Comparison of ENCODE assay signal across 16 cellular contexts in the genomic region with DNA sequence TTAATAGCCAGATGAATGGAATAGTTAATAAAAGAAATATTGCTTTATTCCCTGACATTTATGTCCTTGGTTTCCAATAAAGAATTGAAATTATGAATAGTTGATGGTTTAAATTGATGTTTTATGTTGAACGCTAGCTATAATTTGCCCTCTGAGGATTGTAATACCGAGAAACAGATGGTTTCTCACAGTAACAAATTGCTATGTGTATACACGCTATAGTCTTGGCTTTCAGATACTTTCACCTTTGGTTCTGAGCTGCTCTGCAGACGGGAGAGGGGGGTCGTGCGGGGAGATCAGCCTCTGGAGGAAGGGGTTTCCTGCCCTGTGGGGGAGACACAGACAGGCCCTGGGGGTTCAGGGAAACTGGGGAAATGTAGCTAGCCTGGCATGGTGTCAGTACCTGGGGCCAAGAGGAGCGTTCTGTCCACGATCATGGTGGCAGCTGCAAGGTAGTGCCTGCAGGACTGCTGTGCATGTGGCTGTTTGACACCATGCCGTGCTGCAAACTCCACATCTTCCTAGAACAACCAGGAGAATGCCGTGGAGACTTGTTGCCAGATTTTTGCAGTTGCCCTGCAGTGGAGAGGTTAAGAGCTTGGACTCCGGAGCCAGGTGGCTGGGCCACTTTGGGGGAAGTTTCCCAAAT.
A peak's percentile ranks its signal among the peaks of the same experiment; 100 is the strongest.
DNase-seq lines count a peak whose midpoint lies in the region; ATAC-seq and TF ChIP-seq lines count a peak whose summit lies in the region.
"Had no signal": no experiment of that assay in that cellular context is flagged by ENCODE, and none has a peak within 500 bp of the region (broad histone marks: within the 10 kb centered on the region; RNA-seq: fewer than 3 reads in every experiment).

No MANE protein-coding gene starts in this region.

- H4K91ac ChIP-seq in trophoblast cell (ENCODE audit: low read depth, low read length) = no peak overlapping the region

- TF ChIP-seq CTCF in GM12864 (IDR thresholded peaks at IDR 0.05; ENCODE audit: low read depth, low read length, missing control alignments) (no peak), WTC11 (IDR thresholded peaks at IDR 0.05) (no peak)

- peak overlapping the region; percentile 81 for H3K27ac Mint-ChIP-seq in WTC11

- H3K79me2 ChIP-seq in trophoblast cell (ENCODE audit: control insufficient read depth, insufficient read depth, low read length, poor library complexity) = peaks cover 4% of the 10 kb centered on the region

- H3K9ac ChIP-seq in HUES48 (ENCODE audit: low read depth, low read length) (no peak overlapping the region), trophoblast cell (ENCODE audit: low read length) (no peak overlapping the region)

- no peak overlapping the region for H3K4me2 ChIP-seq in trophoblast cell (ENCODE audit: low read length)

- 0 out of 2 replicates have a peak, but pooled peaks cover 7% of the 10 kb centered on the region for H3K9me3 ChIP-seq in HUES48 (ENCODE audit: control insufficient read depth, insufficient read depth, low read length)
- peaks cover 5% of the 10 kb centered on the region for H3K9me3 ChIP-seq in trophoblast cell (ENCODE audit: insufficient read depth, low read depth, low read length)
- H3K9me3 ChIP-seq: gastroesophageal sphincter, SJCRH30, spleen, stomach had no signal

- DNase-seq in GM12864 (ENCODE audit: low read depth) (no peak), WTC11 (ENCODE audit: low spot score) (no peak), trophoblast cell (no peak), HK-2 (ENCODE audit: unreplicated experiment) (no peak), HUDEP-2 (lab: John Stamatoyannopoulos, UW; ENCODE audit: unreplicated experiment in 76 of 76) (no peak)
- no peak for DNase-seq in stimulated activated CD4-positive, alpha-beta T cell treated with anti-CD3 and anti-CD28 coated beads, Interleukin-2, amount 100 ng/mL, for 48 hours
- DNase-seq: activated CD4-positive, alpha-beta T cell treated with anti-CD3 and anti-CD28 coated beads, Interleukin-2, amount 50 U/mL, for 1 hour; activated T-cell treated with anti-CD3 and anti-CD28 coated beads, Interleukin-2, amount 50 U/mL, for 1 hour; BE2C; MV-4-11; NCI-H226; SJCRH30; spleen; stomach had no signal

- peaks cover 10% of the 10 kb centered on the region for H3K9me3 Mint-ChIP-seq in WTC11

- H3K36me3 ChIP-seq in HUES48 (ENCODE audit: control insufficient read depth, insufficient read depth, low read length) = no peaks in the 10 kb centered on the region; the same call in 1 of the 2 replicates
- H3K36me3 ChIP-seq in trophoblast cell (ENCODE audit: control insufficient read depth in 1 of 2, insufficient read depth in 2 of 2, low read length in 2 of 2) = no peaks in the 10 kb centered on the region
- H3K36me3 ChIP-seq: BE2C, SJCRH30 had no signal

- H3K79me1 ChIP-seq in trophoblast cell (ENCODE audit: low read length) = peaks cover 9% of the 10 kb centered on the region

- H2BK120ac ChIP-seq in trophoblast cell (ENCODE audit: insufficient read depth, low read length, poor library complexity) = no peak overlapping the region

- no peak overlapping the region for H4K12ac ChIP-seq in trophoblast cell (ENCODE audit: low read depth, low read length)

- POLR2A ChIA-PET in WTC11 (lab: Charles Lee) = interaction anchor here (0.5 to 1.4 kb wide), 3 partner anchors 11 to 45 kb away, joined by 3 to 4 read pairs (median 3); no protein-coding TSS in a partner anchor

- peaks cover 50% of the 10 kb centered on the region for H3K4me1 Mint-ChIP-seq in WTC11

- H3K18ac ChIP-seq in trophoblast cell (ENCODE audit: low read length) = peak overlapping the region; percentile 61

- H3K4me3 ChIP-seq in GM12864 (ENCODE audit: low read depth, low read length) (peak overlapping the region; percentile 38), HUES48 (ENCODE audit: low read depth, low read length) (no peak overlapping the region), trophoblast cell (ENCODE audit: low read depth, low read length) (no peak overlapping the region)
- H3K4me3 ChIP-seq: gastroesophageal sphincter, SJCRH30, spleen, stomach had no signal

- H3K36me3 Mint-ChIP-seq in WTC11 = peaks cover 13% of the 10 kb centered on the region

- no peak overlapping the region for H3K4ac ChIP-seq in trophoblast cell (ENCODE audit: low read depth, low read length)

- H3K27me3 ChIP-seq in HUES48 (ENCODE audit: control insufficient read depth, insufficient read depth, low read length) (no peaks in the 10 kb centered on the region), trophoblast cell (ENCODE audit: insufficient read depth, low read length) (no peaks in the 10 kb centered on the region)
- H3K27me3 ChIP-seq: BE2C, gastroesophageal sphincter, SJCRH30, spleen, stomach had no signal

- no peak overlapping the region for H2AK5ac ChIP-seq in trophoblast cell (ENCODE audit: low read length)

- ATAC-seq in WTC11 = peak; percentile 50
- ATAC-seq: gastroesophageal sphincter had no signal

- H2BK5ac ChIP-seq in trophoblast cell (ENCODE audit: low read depth, low read length, poor library complexity) = no peak overlapping the region

- no peak overlapping the region for H2BK12ac ChIP-seq in trophoblast cell (ENCODE audit: low read length)

- no peaks in the 10 kb centered on the region for H3K27me3 Mint-ChIP-seq in WTC11 (ENCODE audit: low read depth)

- no CpG with 5 or more reads among the region's 11 CpGs for WGBS in trophoblast cell (ENCODE audit: extremely low coverage, insufficient coverage, insufficient read length)

- H3K4me1 ChIP-seq in HUES48 (ENCODE audit: control insufficient read depth, insufficient read depth, low read length) (peaks cover 23% of the 10 kb centered on the region), trophoblast cell (ENCODE audit: control insufficient read depth in 1 of 2, insufficient read depth in 2 of 2, low read length in 2 of 2) (peaks cover 20 to 26% of the 10 kb centered on the region in 2 experiments)
- H3K4me1 ChIP-seq: SJCRH30 had no signal

- no peak overlapping the region for H4K8ac ChIP-seq in trophoblast cell (ENCODE audit: low read depth, low read length)

- H2AFZ ChIP-seq in trophoblast cell (ENCODE audit: insufficient read depth, low read length, poor library complexity) = no peak overlapping the region

- CTCF ChIA-PET in WTC11 (lab: Charles Lee) = interaction anchor here (0.6 to 1.5 kb wide), 4 partner anchors 44 to 162 kb away, joined by 3 to 4 read pairs (median 4); no protein-coding TSS in a partner anchor

- peak overlapping the region; percentile 20; the same call in 1 of the 2 replicates for H3K4me3 Mint-ChIP-seq in WTC11

- no peak overlapping the region for H3K14ac ChIP-seq in trophoblast cell (ENCODE audit: low read length)

- peak overlapping the region; percentile 38 for H3K27ac ChIP-seq in HUES48 (ENCODE audit: low read depth, low read length)
- no peak overlapping the region for H3K27ac ChIP-seq in trophoblast cell (ENCODE audit: low read depth, low read length)
- H3K27ac ChIP-seq: SJCRH30, spleen had no signal

- no peak overlapping the region for H3K23ac ChIP-seq in trophoblast cell (ENCODE audit: low read length)

TF ChIP-seq in WTC11, 78 proteins besides CTCF, POLR2A, EP300 and RAD21:
- no peak for TF ChIP-seq MYBL2 (CRISPR knock-in tag; IDR thresholded peaks at IDR 0.05)
- TF ChIP-seq, protein P1, sequence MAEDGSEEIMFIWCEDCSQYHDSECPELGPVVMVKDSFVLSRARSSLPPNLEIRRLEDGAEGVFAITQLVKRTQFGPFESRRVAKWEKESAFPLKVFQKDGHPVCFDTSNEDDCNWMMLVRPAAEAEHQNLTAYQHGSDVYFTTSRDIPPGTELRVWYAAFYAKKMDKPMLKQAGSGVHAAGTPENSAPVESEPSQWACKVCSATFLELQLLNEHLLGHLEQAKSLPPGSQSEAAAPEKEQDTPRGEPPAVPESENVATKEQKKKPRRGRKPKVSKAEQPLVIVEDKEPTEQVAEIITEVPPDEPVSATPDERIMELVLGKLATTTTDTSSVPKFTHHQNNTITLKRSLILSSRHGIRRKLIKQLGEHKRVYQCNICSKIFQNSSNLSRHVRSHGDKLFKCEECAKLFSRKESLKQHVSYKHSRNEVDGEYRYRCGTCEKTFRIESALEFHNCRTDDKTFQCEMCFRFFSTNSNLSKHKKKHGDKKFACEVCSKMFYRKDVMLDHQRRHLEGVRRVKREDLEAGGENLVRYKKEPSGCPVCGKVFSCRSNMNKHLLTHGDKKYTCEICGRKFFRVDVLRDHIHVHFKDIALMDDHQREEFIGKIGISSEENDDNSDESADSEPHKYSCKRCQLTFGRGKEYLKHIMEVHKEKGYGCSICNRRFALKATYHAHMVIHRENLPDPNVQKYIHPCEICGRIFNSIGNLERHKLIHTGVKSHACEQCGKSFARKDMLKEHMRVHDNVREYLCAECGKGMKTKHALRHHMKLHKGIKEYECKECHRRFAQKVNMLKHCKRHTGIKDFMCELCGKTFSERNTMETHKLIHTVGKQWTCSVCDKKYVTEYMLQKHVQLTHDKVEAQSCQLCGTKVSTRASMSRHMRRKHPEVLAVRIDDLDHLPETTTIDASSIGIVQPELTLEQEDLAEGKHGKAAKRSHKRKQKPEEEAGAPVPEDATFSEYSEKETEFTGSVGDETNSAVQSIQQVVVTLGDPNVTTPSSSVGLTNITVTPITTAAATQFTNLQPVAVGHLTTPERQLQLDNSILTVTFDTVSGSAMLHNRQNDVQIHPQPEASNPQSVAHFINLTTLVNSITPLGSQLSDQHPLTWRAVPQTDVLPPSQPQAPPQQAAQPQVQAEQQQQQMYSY (CRISPR knock-in tag; IDR thresholded peaks at IDR 0.05) = peak; percentile 86
- TF ChIP-seq ETV6 (CRISPR knock-in tag; IDR thresholded peaks at IDR 0.05) = peak; percentile 23; the same call in 1 of the 2 replicates
